10 cellular contexts compared by ENCODE assay signal in genomic region chr9:117645245-117645636, GRCh38. TPM values are rescaled to one million over a fixed set of nuclear protein-coding genes. Genes with fewer than 3 reads are reported as not detected.
DNase-seq lines count a peak whose midpoint lies in the region; ATAC-seq, FAIRE-seq and TF ChIP-seq lines count a peak whose summit lies in the region.
"Had no signal": no experiment of that assay in that cellular context is flagged by ENCODE, and none has a peak within 500 bp of the region (broad histone marks: within the 10 kb centered on the region; RNA-seq: fewer than 3 reads in every experiment).

No MANE protein-coding gene starts in this region.

- TF ChIP-seq POLR2A in A549 (IDR thresholded peaks at IDR 0.05; ENCODE audit: low read length) (no peak), heart left ventricle (IDR thresholded peaks at IDR 0.05) (no peak)

- H2BK120ac ChIP-seq in neuronal stem cell (ENCODE audit: low read depth, low read length) = no peak overlapping the region

- H3K4me2 ChIP-seq in A549 = no peak overlapping the region; the same call in 2 of the 3 replicates
- no peak overlapping the region for H3K4me2 ChIP-seq in neuronal stem cell (ENCODE audit: insufficient read depth, low read length, poor library complexity, severe bottlenecking)

- TF ChIP-seq RAD21 in A549 (conservative IDR thresholded peaks at IDR 0.05 in 1 of 2, IDR thresholded peaks at IDR 0.05 in 1 of 2) = no peak

- no peak overlapping the region for H3K18ac ChIP-seq in neuronal stem cell (ENCODE audit: low read length)

- H3K9me3 ChIP-seq in A549 (no peaks in the 10 kb centered on the region), RWPE2 (ENCODE audit: severe bottlenecking) (no peaks in the 10 kb centered on the region), heart left ventricle (no peaks in the 10 kb centered on the region), neuronal stem cell (replicated peaks in 1 of 2; ENCODE audit: control insufficient read depth in 2 of 2, insufficient read depth in 1 of 2, low read depth in 1 of 2, low read length in 2 of 2) (no peaks in the 10 kb centered on the region)
- H3K9me3 ChIP-seq: uterus had no signal

- H2BK12ac ChIP-seq in neuronal stem cell (ENCODE audit: low read length) = no peak overlapping the region

- no peak for TF ChIP-seq CTCF in A549 (IDR thresholded peaks at IDR 0.05)
- TF ChIP-seq CTCF in RWPE2 (IDR thresholded peaks at IDR 0.05; ENCODE audit: poor library complexity, severe bottlenecking) = no peak
- TF ChIP-seq CTCF in heart left ventricle (IDR thresholded peaks at IDR 0.05) = no peak

- 40% methylated on average over 3 of the region's 3 CpGs for WGBS in A549 (ENCODE audit: missing lambda C conversion rate)
- 47 to 68% (median 62%) methylated on average over 3 of the region's 3 CpGs for WGBS in heart left ventricle, 4 donors
- 100% methylated on average over 2 of the region's 3 CpGs; no CpG with 5 or more reads in 1 of the 2 donors for WGBS in neuronal stem cell (ENCODE audit: extremely low coverage in 2 of 2, insufficient read length in 2 of 2, insufficient replicate concordance in 1 of 2), 2 donors

- H4K8ac ChIP-seq in neuronal stem cell (ENCODE audit: low read depth, low read length) = no peak overlapping the region

- CTCF ChIA-PET in A549 (lab: Yijun Ruan, JAX) = interaction anchor here (1.0 to 1.9 kb wide), 7 partner anchors 10 to 1911 kb away, joined by 3 to 10 read pairs (median 4); no protein-coding TSS in a partner anchor

- H3K27me3 ChIP-seq in RWPE2 (ENCODE audit: insufficient read depth, poor library complexity, severe bottlenecking) = peaks cover 21% of the 10 kb centered on the region
- H3K27me3 ChIP-seq in heart left ventricle = peaks cover 0 to 45% (median 6%) of the 10 kb centered on the region in 9 donors
- H3K27me3 ChIP-seq in neuronal stem cell (ENCODE audit: control insufficient read depth in 3 of 3, insufficient read depth in 3 of 3, low read depth in 1 of 3, low read length in 3 of 3) = no peaks in the 10 kb centered on the region
- H3K27me3 ChIP-seq: cardiac muscle cell, uterus had no signal

- DNase-seq in A549 (ENCODE audit: low read depth in 1 of 2, low spot score in 1 of 2) (no peak), RWPE2 (ENCODE audit: low spot score) (no peak), heart left ventricle (no peak), neuronal stem cell (ENCODE audit: low spot score) (no peak), HCEC 1CT (no peak), COR-L47 (lab: John Stamatoyannopoulos, UW) (no peak)

- no peaks in the 10 kb centered on the region for H3K36me3 ChIP-seq in RWPE2 (ENCODE audit: low read depth)
- no peaks in the 10 kb centered on the region for H3K36me3 ChIP-seq in heart left ventricle
- no peaks in the 10 kb centered on the region for H3K36me3 ChIP-seq in neuronal stem cell (replicated peaks in 1 of 2; ENCODE audit: control insufficient read depth in 2 of 2, insufficient read depth in 2 of 2, low read length in 2 of 2)
- H3K36me3 ChIP-seq: cardiac muscle cell, uterus had no signal

- no peak overlapping the region for H2BK15ac ChIP-seq in neuronal stem cell (ENCODE audit: low read length)

- H2AK5ac ChIP-seq in neuronal stem cell (ENCODE audit: low read depth, low read length) = no peak overlapping the region

- H2AFZ ChIP-seq in neuronal stem cell (ENCODE audit: low read length) = peak overlapping the region; percentile 15

- no peak overlapping the region for H4K91ac ChIP-seq in neuronal stem cell (ENCODE audit: low read depth, low read length, poor library complexity)

- POLR2A ChIA-PET in A549 (lab: Yijun Ruan, JAX) = no interaction called here

- H2BK5ac ChIP-seq in neuronal stem cell (ENCODE audit: low read length) = no peak overlapping the region

- no peaks in the 10 kb centered on the region for H3K79me1 ChIP-seq in neuronal stem cell (ENCODE audit: low read depth, low read length)

- ATAC-seq in A549 (peak; percentile 25 to 58; a peak in 3 of 6 replicates), RWPE2 (ENCODE audit: low read depth) (0 out of 3 replicates have a peak, but pooled peaks have one; percentile 17), heart left ventricle (peak; percentile 32 to 57 (median 48)), GM21825 (IDR thresholded peaks at IDR 0.05; ENCODE audit: unreplicated experiment) (no peak), HG03135 (IDR thresholded peaks at IDR 0.05; ENCODE audit: unreplicated experiment) (no peak)

- H3K27ac ChIP-seq in A549 = no peak overlapping the region
- no peak overlapping the region for H3K27ac ChIP-seq in RWPE2 (ENCODE audit: poor library complexity, severe bottlenecking)
- H3K27ac ChIP-seq in heart left ventricle = peak overlapping the region in 6 of 12 donors; percentile 7 to 59 (median 44)
- H3K27ac ChIP-seq in neuronal stem cell (replicated peaks; ENCODE audit: low read length) = no peak overlapping the region
- H3K27ac ChIP-seq: cardiac muscle cell had no signal

- H3K14ac ChIP-seq in neuronal stem cell (ENCODE audit: low read length) = no peak overlapping the region

- no peak overlapping the region for H3K23ac ChIP-seq in neuronal stem cell (ENCODE audit: low read depth, low read length, poor library complexity)

- H3K4me1 ChIP-seq in A549 = no peaks in the 10 kb centered on the region
- H3K4me1 ChIP-seq in RWPE2 (ENCODE audit: insufficient read depth, poor library complexity, severe bottlenecking) = no peaks in the 10 kb centered on the region
- H3K4me1 ChIP-seq in heart left ventricle = peaks cover 0 to 23% (median 4%) of the 10 kb centered on the region in 12 donors
- peaks cover 5 to 8% of the 10 kb centered on the region in 2 donors for H3K4me1 ChIP-seq in neuronal stem cell (ENCODE audit: control insufficient read depth in 2 of 2, insufficient read depth in 1 of 2, low read depth in 1 of 2, low read length in 2 of 2)
- H3K4me1 ChIP-seq: uterus had no signal

- intact Hi-C loops in heart left ventricle (cut with DNase I) = loop anchor here in 8 of 10 donors (1.0 to 10.0 kb wide), 7 partner anchors 60 to 1720 kb away; partner anchors contain the start of genes BRINP1 (in 2 of the 8) and TLR4 (in 1 of the 8)

- no peak overlapping the region for H3K4ac ChIP-seq in neuronal stem cell (ENCODE audit: low read length)

- H3K4me3 ChIP-seq in A549 = no peak overlapping the region
- no peak overlapping the region for H3K4me3 ChIP-seq in RWPE2 (ENCODE audit: severe bottlenecking)
- peak overlapping the region in 3 of 12 donors; percentile 9 to 45 (median 36) for H3K4me3 ChIP-seq in heart left ventricle
- H3K4me3 ChIP-seq in neuronal stem cell (ENCODE audit: low read length in 2 of 2) = no peak overlapping the region
- H3K4me3 ChIP-seq: cardiac muscle cell, uterus had no signal

- no peak for TF ChIP-seq EP300 in A549 (IDR thresholded peaks at IDR 0.05)

- no peak overlapping the region for H3K9ac ChIP-seq in neuronal stem cell (ENCODE audit: low read depth, low read length, poor library complexity)

- no peak for FAIRE-seq in A549 (lab: Jason Lieb, UNC)

TF ChIP-seq in A549, 52 proteins besides CTCF, POLR2A, EP300 and RAD21:
- TF ChIP-seq MAZ (IDR thresholded peaks at IDR 0.05; ENCODE audit: borderline replicate concordance, low read depth, low read length) (no peak), NPAS2 (CRISPR knock-in tag; IDR thresholded peaks at IDR 0.05; ENCODE audit: borderline replicate concordance) (no peak), CBX2 (IDR thresholded peaks at IDR 0.05; ENCODE audit: borderline replicate concordance, low read depth) (no peak), RARB (CRISPR knock-in tag; IDR thresholded peaks at IDR 0.05) (no peak), JUN (IDR thresholded peaks at IDR 0.05) (no peak), RFX5 (IDR thresholded peaks at IDR 0.05) (no peak)
TF ChIP-seq in A549: peak in this region for 0.

RNA-seq across cellular contexts. Expression of gene TLR4, which starts 59.0 kb away (rescaled TPM):
- polyA plus RNA-seq in A549 (2011; rRNA removed) = 0.03 TPM in 1 of 2 replicates, not detected in the other
- under 0.01 TPM in 1 of 2 replicates, not detected in the other for polyA plus RNA-seq in A549 (2012; cell fraction: cytosol; rRNA removed)
- under 0.01 TPM in 1 of 2 replicates, not detected in the other for polyA plus RNA-seq in A549 (2012; cell fraction: nucleus; rRNA removed)
- polyA plus RNA-seq in A549 (2017; fragmentation: RNase III; extraction: RNeasy Plus Mini Kit Qiagen cat#74134 plus additional on column Dnase treatment) = 0.04 to 0.08 TPM (median 0.05 TPM) in 3 replicates
- 0.04 and 0.05 TPM in 2 replicates for polyA minus RNA-seq in A549 (2011; rRNA and poly(A)+ RNA removed)
- total RNA-seq in heart left ventricle = 10 to 100 TPM in 6 of 9 donors, 1 to 10 TPM in 3; 8.5 to 37.4 (median 11.0) TPM
- polyA plus RNA-seq in heart left ventricle = 1 to 10 TPM; 2.0 to 3.2 TPM
- 0.29 TPM for polyA plus RNA-seq in neuronal stem cell (2013, experiment 1 of 2)
- polyA plus RNA-seq in neuronal stem cell (2013, experiment 2 of 2) = 0.33 TPM
- polyA plus RNA-seq: cardiac muscle cell had no signal

Comparison
In these comparisons a context has a peak if more than half of its experiments do, and no peak if none do; other contexts are left out.
1. ATAC-seq: peak in A549 (2 of 2), RWPE2 (single experiment) and heart left ventricle (4 of 4); none in GM21825 (single experiment) and HG03135 (single experiment).